In the genomic region with DNA sequence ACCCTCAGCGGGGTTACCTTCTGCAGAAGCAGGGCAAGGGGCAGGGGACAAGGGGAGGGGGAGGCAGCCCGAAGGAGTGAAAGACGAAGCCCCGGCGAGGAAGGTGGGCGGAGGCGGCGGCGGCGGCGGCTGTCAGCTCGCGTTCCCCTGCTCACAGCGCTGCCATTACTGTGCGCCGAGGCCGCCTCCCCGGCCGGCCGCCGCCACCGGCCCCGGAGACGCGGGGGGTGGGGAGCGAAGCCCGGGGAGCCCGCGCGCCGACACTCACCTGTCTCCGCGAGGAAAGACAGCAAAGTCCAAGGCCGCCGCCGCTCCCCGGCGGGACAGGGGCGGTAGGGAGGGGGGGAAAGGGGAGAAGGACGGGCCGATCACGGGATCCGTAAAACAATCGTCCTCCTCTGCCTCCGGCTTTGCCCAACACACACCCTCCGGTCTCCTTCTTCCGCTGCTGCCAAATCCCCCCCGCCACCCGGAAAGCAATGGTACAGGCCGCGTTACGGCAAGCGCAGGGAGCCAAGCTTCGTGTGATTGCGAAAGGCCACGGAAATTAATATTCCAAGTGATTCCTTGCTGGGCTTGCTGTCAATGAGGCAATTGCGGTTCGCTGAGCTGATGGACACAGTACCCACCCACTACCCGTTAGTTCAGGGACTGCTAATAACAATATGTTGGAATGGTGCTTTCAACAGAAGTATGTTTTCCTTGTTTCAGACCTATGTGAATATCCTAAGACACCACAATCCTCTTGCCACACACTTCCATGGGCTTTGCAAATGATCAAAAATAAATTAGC, we compare ENCODE assay signal across 8 cellular contexts. TPM values are rescaled to one million over a fixed set of nuclear protein-coding genes. Genes with fewer than 3 reads are reported as not detected.
DNase-seq lines count a peak whose midpoint lies in the region; TF ChIP-seq lines count a peak whose summit lies in the region.

A gene (minus strand): TSS at position 180 of the 793 bp plus-strand sequence. CDS start 19,024 bp downstream, outside the sequence.

- no peaks in the 10 kb centered on the region for H3K27me3 ChIP-seq in effector memory CD4-positive, alpha-beta T cell (replicated peaks; ENCODE audit: control insufficient read depth, insufficient read depth, low read length, poor library complexity, severe bottlenecking)

- DNase-seq in CMK (ENCODE audit: low read depth) (peak; percentile 78), GM20000 (ENCODE audit: low spot score) (peak; percentile 93), HS-5 (ENCODE audit: low read depth) (peak; percentile 73), NK-92 (lab: John Stamatoyannopoulos, UW; ENCODE audit: unreplicated experiment) (peak; percentile 12), medulla oblongata (ENCODE audit: extremely low spot score) (peak; percentile 94)
- peak; percentile 83 to 88 (median 86) for DNase-seq in effector memory CD4-positive, alpha-beta T cell
- DNase-seq in stimulated activated CD4-positive, alpha-beta T cell treated with anti-CD3 and anti-CD28 coated beads, TNF-alpha, amount 100 ng/mL, for 48 hours (ENCODE audit: low read depth in 3 of 3): peak; percentile 82 to 89 (median 88)

- peak within 1 kb of the TSS; percentile 80 for H3K4me3 ChIP-seq in effector memory CD4-positive, alpha-beta T cell (ENCODE audit: insufficient read depth, low read depth, low read length, poor library complexity, severe bottlenecking)

- POLR2A ChIA-PET in activated CD8-positive, alpha-beta memory T cell treated with anti-CD3 and anti-CD28 coated beads for 36 hours (lab: Charles Lee): interaction anchor here (0.7 to 1.9 kb wide), 3 partner anchors 37 to 96 kb away, joined by 3 to 10 read pairs (median 3); a partner anchor contains a TSS

- H3K4me1 ChIP-seq in effector memory CD4-positive, alpha-beta T cell (ENCODE audit: control insufficient read depth, insufficient read depth, low read length, poor library complexity, severe bottlenecking): peaks cover 29% of the 10 kb centered on the region

- peak within 1 kb of the TSS; percentile 97 for H3K27ac ChIP-seq in effector memory CD4-positive, alpha-beta T cell (ENCODE audit: insufficient read depth, low read length, poor library complexity, severe bottlenecking)

- H3K36me3 ChIP-seq in effector memory CD4-positive, alpha-beta T cell (ENCODE audit: control insufficient read depth, insufficient read depth, low read length): no peaks in the 10 kb centered on the region

- CTCF ChIA-PET in activated CD8-positive, alpha-beta memory T cell treated with anti-CD3 and anti-CD28 coated beads for 36 hours (lab: Charles Lee): interaction anchor here (0.6 to 1.5 kb wide), 2 partner anchors 95 to 224 kb away, joined by 4 to 6 read pairs; no protein-coding TSS in a partner anchor

- no peaks in the 10 kb centered on the region for H3K9me3 ChIP-seq in effector memory CD4-positive, alpha-beta T cell (ENCODE audit: control insufficient read depth, low read length)

- no peak for TF ChIP-seq CTCF in GM20000 (IDR thresholded peaks at IDR 0.05; ENCODE audit: extremely low read depth, missing control alignments)

RNA-seq across cellular contexts. Expression of the gene that starts here (rescaled TPM):
- 10 to 100 TPM; 54.7 to 58.6 TPM for total RNA-seq in activated CD8-positive, alpha-beta memory T cell treated with anti-CD3 and anti-CD28 coated beads for 36 hours

Comparison
In these comparisons a context has a peak if more than half of its experiments do, and no peak if none do; other contexts are left out.
1. Peak in every context shown above with its lines: DNase-seq, H3K4me3 ChIP-seq and H3K27ac ChIP-seq.
2. DNase-seq: peak in every context shown above with its lines; median percentile 94 in medulla oblongata; 93 in GM20000; 88 in stimulated activated CD4-positive, alpha-beta T cell treated with anti-CD3 and anti-CD28 coated beads, TNF-alpha, amount 100 ng/mL, for 48 hours; 86 in effector memory CD4-positive, alpha-beta T cell; 78 in CMK; 73 in HS-5; 12 in NK-92.